8 cellular contexts compared by ENCODE assay signal in genomic region chr2:100820346-100821254, GRCh38. TPM values are rescaled to one million over a fixed set of nuclear protein-coding genes. Genes with fewer than 3 reads are reported as not detected.
DNase-seq lines count a peak whose midpoint lies in the region; TF ChIP-seq lines count a peak whose summit lies in the region.

No MANE protein-coding gene starts in this region.

- H3K4me1 Mint-ChIP-seq in activated naive CD8-positive, alpha-beta T cell treated with anti-CD3 and anti-CD28 coated beads for 36 hours, result peaks cover 16% of the 10 kb centered on the region

- peaks cover 6% of the 10 kb centered on the region for H3F3A ChIP-seq in smooth muscle cell (ENCODE audit: low read depth)

- H3K9ac ChIP-seq in smooth muscle cell (ENCODE audit: low read depth), result peak overlapping the region; percentile 85

- DNase-seq in HT-29 (ENCODE audit: low spot score), result peak; percentile 26
- DNase-seq in activated naive CD8-positive, alpha-beta T cell treated with anti-CD3 and anti-CD28 coated beads for 36 hours, result peak; percentile 31
- no peak for DNase-seq in smooth muscle cell (lab: John Stamatoyannopoulos, UW; ENCODE audit: unreplicated experiment)
- DNase-seq in NCI-H1092 treated with DMSO at 0.1 percent for 48 hours (lab: John Stamatoyannopoulos, UW), result no peak
- DNase-seq in NCI-H187 (lab: John Stamatoyannopoulos, UW), result no peak
- DNase-seq in inferior parietal cortex (ENCODE audit: extremely low spot score), result no peak
- DNase-seq in effector CD4-positive, alpha-beta T cell, result no peak

- H3K27ac ChIP-seq in smooth muscle cell (ENCODE audit: low read depth), result peak overlapping the region; percentile 39

- H3K36me3 ChIP-seq in smooth muscle cell (ENCODE audit: low read depth), result no peaks in the 10 kb centered on the region

- H3K36me3 Mint-ChIP-seq in activated naive CD8-positive, alpha-beta T cell treated with anti-CD3 and anti-CD28 coated beads for 36 hours, result peaks cover 2% of the 10 kb centered on the region

- no peaks in the 10 kb centered on the region for H3K27me3 ChIP-seq in smooth muscle cell (ENCODE audit: low read depth)

- peak overlapping the region; percentile 98 for H3K4me2 ChIP-seq in smooth muscle cell

- no peak for TF ChIP-seq CTCF in smooth muscle cell (IDR thresholded peaks at IDR 0.05; ENCODE audit: borderline replicate concordance, insufficient read depth, poor library complexity, severe bottlenecking)

- no peak overlapping the region for H3K27ac Mint-ChIP-seq in activated naive CD8-positive, alpha-beta T cell treated with anti-CD3 and anti-CD28 coated beads for 36 hours

- H3K79me2 ChIP-seq in smooth muscle cell (ENCODE audit: low read depth), result peaks cover 54% of the 10 kb centered on the region

- H3K27me3 Mint-ChIP-seq in activated naive CD8-positive, alpha-beta T cell treated with anti-CD3 and anti-CD28 coated beads for 36 hours, result peaks cover 41% of the 10 kb centered on the region

- no peaks in the 10 kb centered on the region for H3K9me3 Mint-ChIP-seq in activated naive CD8-positive, alpha-beta T cell treated with anti-CD3 and anti-CD28 coated beads for 36 hours

- 3% methylated on average over 56 of the region's 90 CpGs for WGBS in smooth muscle cell (ENCODE audit: low lambda C conversion rate)

- peak overlapping the region; percentile 71 for H3K4me3 Mint-ChIP-seq in activated naive CD8-positive, alpha-beta T cell treated with anti-CD3 and anti-CD28 coated beads for 36 hours

- H3K4me3 ChIP-seq in iPS-11a (ENCODE audit: low read depth, low read length), result peak overlapping the region; percentile 50
- peak overlapping the region; percentile 89 for H3K4me3 ChIP-seq in smooth muscle cell

- H3K4me1 ChIP-seq in smooth muscle cell (ENCODE audit: low read depth), result peaks cover 22% of the 10 kb centered on the region

- H3K9me3 ChIP-seq in smooth muscle cell (replicated peaks; ENCODE audit: low read depth), result no peaks in the 10 kb centered on the region

- H4K20me1 ChIP-seq in smooth muscle cell (ENCODE audit: low read depth), result peaks cover 44% of the 10 kb centered on the region

- peak overlapping the region; percentile 57 for H2AFZ ChIP-seq in smooth muscle cell (ENCODE audit: low read depth)

RNA-seq across cellular contexts. Expression of gene NPAS2, which starts 0.7 kb away (rescaled TPM):
- total RNA-seq in HT-29 (2014; rRNA removed; shearing (Covaris generic)), result 9.8 and 10.5 TPM in 2 replicates
- total RNA-seq in activated naive CD8-positive, alpha-beta T cell treated with anti-CD3 and anti-CD28 coated beads for 36 hours, result 1 to 10 TPM; 7.3 to 9.3 TPM
- total RNA-seq in smooth muscle cell, result 10.8 and 20.7 TPM in 2 replicates
- 20.2 and 24.3 TPM in 2 replicates for polyA plus RNA-seq in smooth muscle cell

Comparison
In these comparisons a context has a peak if more than half of its experiments do, and no peak if none do; other contexts are left out.
1. DNase-seq: peak in HT-29 (single experiment) and activated naive CD8-positive, alpha-beta T cell treated with anti-CD3 and anti-CD28 coated beads for 36 hours (single experiment); none in smooth muscle cell (single experiment), NCI-H1092 treated with DMSO at 0.1 percent for 48 hours (single experiment), NCI-H187 (0 of 2), inferior parietal cortex (single experiment) and effector CD4-positive, alpha-beta T cell (single experiment).